In genomic region chr11:95924414-95924760, GRCh38 we compare ENCODE assay signal across 1 cellular context.
A peak's percentile ranks its signal among the peaks of the same experiment; 100 is the strongest.
TF ChIP-seq lines count a peak whose summit lies in the region.

No MANE protein-coding gene starts in this region.

TF ChIP-seq in HepG2, 621 proteins besides CTCF, POLR2A, EP300 and RAD21:
- TF ChIP-seq TRIM24 (CRISPR knock-in tag; IDR thresholded peaks at IDR 0.05) (no peak), ZNF33A (CRISPR knock-in tag; IDR thresholded peaks at IDR 0.05; ENCODE audit: borderline replicate concordance) (0 out of 2 replicates have a peak, but pooled peaks have one; percentile 15), RARG (CRISPR knock-in tag; IDR thresholded peaks at IDR 0.05; ENCODE audit: low read depth) (0 out of 2 replicates have a peak, but pooled peaks have one; percentile 18), ZSCAN20 (CRISPR knock-in tag; IDR thresholded peaks at IDR 0.05; ENCODE audit: borderline replicate concordance) (no peak), MYPOP (CRISPR knock-in tag; IDR thresholded peaks at IDR 0.05) (0 out of 2 replicates have a peak, but pooled peaks have one; percentile 4), GMEB2 (CRISPR knock-in tag; IDR thresholded peaks at IDR 0.05; ENCODE audit: low read depth) (no peak), ZNF280B (CRISPR knock-in tag; IDR thresholded peaks at IDR 0.05; ENCODE audit: borderline replicate concordance) (no peak), FIP1L1 (IDR thresholded peaks at IDR 0.05; ENCODE audit: borderline replicate concordance, insufficient read depth, low read depth, low read length) (no peak), ZNF589 (CRISPR knock-in tag; conservative IDR thresholded peaks at IDR 0.05) (0 out of 2 replicates have a peak, but pooled peaks have one; percentile 6), CEBPG (CRISPR knock-in tag; IDR thresholded peaks at IDR 0.05) (no peak), NONO (IDR thresholded peaks at IDR 0.05) (0 out of 2 replicates have a peak, but pooled peaks have one; percentile 55), NONO (CRISPR knock-in tag; conservative IDR thresholded peaks at IDR 0.05) (no peak), IRX3 (CRISPR knock-in tag; IDR thresholded peaks at IDR 0.05; ENCODE audit: borderline replicate concordance, low read depth) (no peak), JUNB (CRISPR knock-in tag; IDR thresholded peaks at IDR 0.05; ENCODE audit: borderline replicate concordance) (0 out of 2 replicates have a peak, but pooled peaks have one; percentile 4), MTA1 (CRISPR knock-in tag; IDR thresholded peaks at IDR 0.05; ENCODE audit: borderline replicate concordance) (no peak)
TF ChIP-seq in HepG2: peak in this region for 6.
